Comparison of ENCODE assay signal across 20 cellular contexts in the genomic region with DNA sequence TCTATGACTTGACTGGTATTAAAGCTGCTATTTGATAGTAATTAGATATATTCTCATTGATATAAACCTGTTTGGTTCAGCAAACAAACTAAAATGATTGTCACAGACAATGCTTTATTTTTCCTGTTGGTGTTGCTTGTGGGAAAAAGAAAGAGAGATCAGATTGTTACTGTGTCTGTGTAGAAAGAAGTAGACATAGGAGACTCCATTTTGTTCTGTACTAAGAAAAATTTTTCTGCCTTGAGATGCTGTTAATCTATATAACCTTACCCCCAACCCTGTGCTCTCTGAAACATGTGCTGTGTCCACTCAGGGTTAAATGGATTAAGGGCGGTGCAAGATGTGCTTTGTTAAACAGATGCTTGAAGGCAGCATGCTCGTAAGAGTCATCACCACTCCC. TPM values are rescaled to one million over a fixed set of nuclear protein-coding genes. Genes with fewer than 3 reads are reported as not detected.
"Had no signal": no experiment of that assay in that cellular context is flagged by ENCODE, and none has a peak within 500 bp of the region (broad histone marks: within the 10 kb centered on the region; RNA-seq: fewer than 3 reads in every experiment).

No MANE protein-coding gene starts in this region.

RNA-seq across cellular contexts. Expression of gene IL37, which starts 23.2 kb away (rescaled TPM):
- total RNA-seq: activated naive CD4-positive, alpha-beta T cell treated with anti-CD3 and anti-CD28 coated beads for 36 hours; activated naive CD8-positive, alpha-beta T cell treated with anti-CD3 and anti-CD28 coated beads for 36 hours; activated naive CD8-positive, alpha-beta T cell treated with anti-CD3 and anti-CD28 coated beads, Interleukin-2, amount 10 ng/mL, durations not matched to agents 7 days and 5 days; activated T-cell treated with anti-CD3 and anti-CD28 coated beads, Interleukin-2, amount 50 U/mL, for 4 hours; activated T-cell treated with anti-CD3 and anti-CD28 coated beads, Interleukin-2, amount 50 U/mL, for 72 hours; activated T-helper 1 cell treated with anti-CD3 and anti-CD28 coated beads, Interleukin-12 subunit alpha, Interleukin-12 subunit beta, Interleukin-2, Interleukin-4 antibody, amounts not matched to agents 30 ng/mL and 10 ng/mL and 1 ng/mL, durations not matched to agents 14 hours and 24 hours and 36 hours; activated T-helper 2 cell treated with anti-CD3 and anti-CD28 coated beads, Interferon-gamma antibody, Interleukin-2, Interleukin-4, amounts not matched to agents 10 μg/mL and 5 μg/mL and 100 μg/mL, durations not matched to agents 14 hours and 24 hours and 36 hours; adrenal gland; aorta; ascending aorta; astrocyte; body of pancreas; breast epithelium; bronchial epithelial cell; cardiac muscle cell; cardiac septum; cerebellum; chondrocyte had no signal
- polyA plus RNA-seq: adipose tissue, adrenal gland, aorta, cardiac muscle cell had no signal

RNA-seq across cellular contexts. Expression of gene IL36G, which starts 43.7 kb away (rescaled TPM):
- total RNA-seq: activated naive CD4-positive, alpha-beta T cell treated with anti-CD3 and anti-CD28 coated beads for 36 hours; activated naive CD4-positive, alpha-beta T cell treated with anti-CD3 and anti-CD28 coated beads, Interleukin-2, amount 50 U/mL, for 72 hours; activated naive CD8-positive, alpha-beta T cell treated with anti-CD3 and anti-CD28 coated beads for 36 hours; activated naive CD8-positive, alpha-beta T cell treated with anti-CD3 and anti-CD28 coated beads, Interleukin-2, amount 10 ng/mL, durations not matched to agents 7 days and 5 days; activated T-cell treated with anti-CD3 and anti-CD28 coated beads, Interleukin-2, amount 50 U/mL, for 4 hours; activated T-cell treated with anti-CD3 and anti-CD28 coated beads, Interleukin-2, amount 50 U/mL, for 72 hours; activated T-helper 1 cell treated with anti-CD3 and anti-CD28 coated beads, Interleukin-12 subunit alpha, Interleukin-12 subunit beta, Interleukin-2, Interleukin-4 antibody, amounts not matched to agents 30 ng/mL and 10 ng/mL and 1 ng/mL, durations not matched to agents 14 hours and 24 hours and 36 hours; activated T-helper 2 cell treated with anti-CD3 and anti-CD28 coated beads, Interferon-gamma antibody, Interleukin-2, Interleukin-4, amounts not matched to agents 10 μg/mL and 5 μg/mL and 100 μg/mL, durations not matched to agents 14 hours and 24 hours and 36 hours; adrenal gland; aorta; ascending aorta; astrocyte; body of pancreas; breast epithelium; bronchial epithelial cell; cardiac septum; cerebellum; chondrocyte had no signal
- polyA plus RNA-seq: adipose tissue, adrenal gland, aorta, cardiac muscle cell had no signal
